ENCODE assay signal across 2 cellular contexts in genomic region chr4:158798062-158798461, GRCh38.
TF ChIP-seq lines count a peak whose summit lies in the region.

No MANE protein-coding gene starts in this region.

TF ChIP-seq in HEK293T, 16 proteins besides CTCF, POLR2A, EP300 and RAD21:
- peak; percentile 55 for TF ChIP-seq PKNOX1 (IDR thresholded peaks at IDR 0.05)
- TF ChIP-seq L3MBTL2 (conservative IDR thresholded peaks at IDR 0.05) = no peak

TF ChIP-seq in K562, 482 proteins besides CTCF, POLR2A, EP300 and RAD21 (continued from another document):
- TF ChIP-seq SPI1 (IDR thresholded peaks at IDR 0.05; ENCODE audit: borderline replicate concordance, low read depth, low read length) (no peak), ATF7 (IDR thresholded peaks at IDR 0.05) (no peak), PTBP1 (IDR thresholded peaks at IDR 0.05; ENCODE audit: low read depth, low read length) (no peak), SIRT6 (IDR thresholded peaks at IDR 0.05; ENCODE audit: low read depth, low read length) (no peak), HNRNPLL (IDR thresholded peaks at IDR 0.05; ENCODE audit: low read depth, low read length, poor library complexity, severe bottlenecking) (no peak), RFX1 (IDR thresholded peaks at IDR 0.05) (peak; percentile 28; the same call in 1 of the 2 replicates), KAT7 (CRISPR knock-in tag; IDR thresholded peaks at IDR 0.05; ENCODE audit: borderline replicate concordance) (no peak), ZFP30 (CRISPR knock-in tag; IDR thresholded peaks at IDR 0.05; ENCODE audit: borderline replicate concordance) (no peak), ZNF592 (IDR thresholded peaks at IDR 0.05) (no peak), E2F1 (CRISPR knock-in tag; IDR thresholded peaks at IDR 0.05) (no peak), GTF2E2 (tag; IDR thresholded peaks at IDR 0.05) (no peak), ARID1B (IDR thresholded peaks at IDR 0.05) (no peak)
